ENCODE assay signal across 8 cellular contexts in the genomic region with DNA sequence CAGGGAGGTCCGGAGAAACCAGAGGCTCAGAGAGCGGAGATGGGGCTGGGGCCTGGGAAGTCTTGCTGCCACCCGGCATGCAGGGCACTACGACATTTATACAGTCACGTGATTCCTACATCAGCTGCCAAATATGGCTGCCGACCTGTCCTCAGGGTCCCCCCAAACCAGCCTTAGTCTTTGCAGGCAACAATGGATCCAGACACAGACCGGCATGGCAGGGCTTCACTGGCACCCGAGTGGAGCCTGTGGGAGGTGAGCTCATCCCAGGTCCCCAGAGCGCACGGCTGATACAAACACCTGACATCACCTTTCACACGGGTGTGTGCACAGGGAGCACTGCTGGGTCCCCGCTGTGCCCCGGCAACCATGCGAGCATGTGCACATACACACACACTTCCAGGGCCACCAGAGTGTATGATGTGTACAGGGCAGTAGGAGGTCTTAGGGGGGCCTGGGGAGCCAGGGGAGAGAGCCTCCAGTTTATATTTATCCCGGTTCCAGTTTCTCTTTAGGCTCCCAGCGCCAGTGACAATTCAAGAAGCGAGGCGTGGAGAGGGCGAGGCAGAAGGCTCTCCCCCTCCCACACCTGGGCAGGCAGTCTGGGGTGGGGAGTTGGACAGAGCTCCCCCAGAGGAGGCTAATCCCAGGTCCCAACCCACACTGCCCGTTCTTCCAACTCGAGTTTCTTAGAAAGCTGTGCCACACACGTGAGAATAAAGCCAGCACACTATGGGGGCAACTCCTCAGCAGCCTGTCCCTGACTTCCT. TPM values are rescaled to one million over a fixed set of nuclear protein-coding genes. Genes with fewer than 3 reads are reported as not detected.
DNase-seq lines count a peak whose midpoint lies in the region; ATAC-seq and TF ChIP-seq lines count a peak whose summit lies in the region.

No MANE protein-coding gene starts in this region.

- TF ChIP-seq CTCF in esophagus muscularis mucosa (IDR thresholded peaks at IDR 0.05) (no peak), retinal pigment epithelial cell (conservative IDR thresholded peaks at IDR 0.05; ENCODE audit: low read depth, low read length) (no peak)

- DNase-seq in SJSA1 (ENCODE audit: low read depth in 1 of 2, low spot score in 2 of 2) (no peak), esophagus muscularis mucosa (ENCODE audit: extremely low spot score) (no peak), retinal pigment epithelial cell (ENCODE audit: low read depth) (no peak), DMS153 treated with DMSO at 0.1 percent for 48 hours (lab: John Stamatoyannopoulos, UW; ENCODE audit: unreplicated experiment) (no peak), HK-2 (ENCODE audit: unreplicated experiment) (no peak), occipital lobe (lab: John Stamatoyannopoulos, UW) (no peak)

- H3K27ac ChIP-seq in SJSA1 (no peak overlapping the region), esophagus muscularis mucosa (replicated peaks in 1 of 4) (peak overlapping the region; percentile 98 to 100 (median 99))

- intact Hi-C loops in esophagus muscularis mucosa (cut with DNase I) = no loop called here

- H3K9me3 ChIP-seq in SJSA1 (replicated peaks) (0 out of 2 replicates have a peak, but pooled peaks cover 4% of the 10 kb centered on the region), esophagus muscularis mucosa (no peaks in the 10 kb centered on the region)

- peaks cover 32% of the 10 kb centered on the region for H3K4me1 ChIP-seq in SJSA1 (replicated peaks)
- H3K4me1 ChIP-seq in esophagus muscularis mucosa = peaks cover 35 to 77% (median 75%) of the 10 kb centered on the region in 4 donors

- no peak for TF ChIP-seq EP300 in esophagus muscularis mucosa (IDR thresholded peaks at IDR 0.05)

- no peak for ATAC-seq in GM21529 (IDR thresholded peaks at IDR 0.05; ENCODE audit: unreplicated experiment)

- peaks cover 64% of the 10 kb centered on the region for H3K36me3 ChIP-seq in SJSA1
- peaks cover 33 to 56% (median 53%) of the 10 kb centered on the region in 4 donors for H3K36me3 ChIP-seq in esophagus muscularis mucosa

- H3K27me3 ChIP-seq in SJSA1 (replicated peaks) (peaks cover 4% of the 10 kb centered on the region; the same call in 1 of the 2 replicates), esophagus muscularis mucosa (no peaks in the 10 kb centered on the region)

- WGBS in esophagus muscularis mucosa = 38% methylated on average over 15 of the region's 22 CpGs

- peak overlapping the region; percentile 77; the same call in 1 of the 2 replicates for H3K4me3 ChIP-seq in GM08714 (ENCODE audit: low read length)
- peak overlapping the region; percentile 87 for H3K4me3 ChIP-seq in SJSA1
- peak overlapping the region; percentile 89 to 99 (median 90) for H3K4me3 ChIP-seq in esophagus muscularis mucosa
- H3K4me3 ChIP-seq in retinal pigment epithelial cell (ENCODE audit: low read length) = peak overlapping the region; percentile 87

- no peak for TF ChIP-seq POLR2A in esophagus muscularis mucosa (IDR thresholded peaks at IDR 0.05; ENCODE audit: low read depth)

RNA-seq across cellular contexts. Expression of a gene that starts 2.7 kb away (rescaled TPM):
- total RNA-seq in SJSA1 (2014; rRNA removed; shearing (Covaris generic)) = 23.0 and 23.4 TPM in 2 replicates
- 10 to 100 TPM; 54.4 to 82.7 (median 75.4) TPM for total RNA-seq in esophagus muscularis mucosa
- 54.9 TPM for total RNA-seq in occipital lobe

RNA-seq across cellular contexts. Expression of a gene that starts 9.4 kb away (rescaled TPM):
- total RNA-seq in SJSA1 (2014; rRNA removed; shearing (Covaris generic)) = 16.3 and 21.5 TPM in 2 replicates
- total RNA-seq in esophagus muscularis mucosa (10 to 100 TPM; 12.4 to 17.2 (median 14.7) TPM), occipital lobe (8.0 TPM)

RNA-seq across cellular contexts. Expression of a gene that starts 23.4 kb away (rescaled TPM):
- 2.5 and 3.4 TPM in 2 replicates for total RNA-seq in SJSA1 (2014; rRNA removed; shearing (Covaris generic))
- 1 to 10 TPM; 2.2 to 6.0 (median 4.2) TPM for total RNA-seq in esophagus muscularis mucosa
- 5.9 TPM for total RNA-seq in occipital lobe

RNA-seq across cellular contexts. Expression of a gene that starts 51.1 kb away (rescaled TPM):
- 3.0 and 5.3 TPM in 2 replicates for total RNA-seq in SJSA1 (2014; rRNA removed; shearing (Covaris generic))
- total RNA-seq in esophagus muscularis mucosa (10 to 100 TPM; 11.8 to 30.3 (median 22.1) TPM), occipital lobe (8.3 TPM)
